ENCODE assay signal across 8 cellular contexts in genomic region chr4:1578968-1579833, GRCh38.
DNase-seq lines count a peak whose midpoint lies in the region; ATAC-seq and TF ChIP-seq lines count a peak whose summit lies in the region.

No MANE protein-coding gene starts in this region.

- no peaks in the 10 kb centered on the region for H3K4me1 ChIP-seq in mucosa of descending colon (ENCODE audit: low read depth)

- peak; percentile 79 for TF ChIP-seq CTCF in endothelial cell (IDR thresholded peaks at IDR 0.05; ENCODE audit: unreplicated experiment)
- peak; percentile 72 for TF ChIP-seq CTCF in mucosa of descending colon (IDR thresholded peaks at IDR 0.05)

- DNase-seq in NCI-H460 (ENCODE audit: extremely low read depth, low read depth) (peak; percentile 78), endothelial cell (ENCODE audit: low spot score) (peak; percentile 68), mucosa of descending colon (peak; percentile 73 to 92 (median 81)), NCI-H187 treated with DMSO at 0.1 percent for 48 hours (lab: John Stamatoyannopoulos, UW) (no peak)
- peak; percentile 48 to 58 (median 50) for DNase-seq in activated CD8-positive, alpha-beta memory T cell treated with anti-CD3 and anti-CD28 coated beads for 48 hours (ENCODE audit: low read depth in 2 of 3, low spot score in 2 of 3)
- DNase-seq in stimulated activated CD8-positive, alpha-beta memory T cell treated with anti-CD3 and anti-CD28 coated beads, Interleukin-4, amount 100 ng/mL, for 48 hours = peak; percentile 83

- H3K9me3 ChIP-seq in mucosa of descending colon = no peaks in the 10 kb centered on the region

- no peaks in the 10 kb centered on the region for H3K4me1 Mint-ChIP-seq in endothelial cell (ENCODE audit: unreplicated experiment)

- no peaks in the 10 kb centered on the region for H3K36me3 ChIP-seq in mucosa of descending colon (ENCODE audit: low read depth)

- no peaks in the 10 kb centered on the region for H3K9me3 Mint-ChIP-seq in endothelial cell (ENCODE audit: unreplicated experiment)

- intact Hi-C loops in mucosa of descending colon (cut with DNase I, micrococcal nuclease) = no loop called here

- no peak overlapping the region for H3K4me3 Mint-ChIP-seq in endothelial cell (ENCODE audit: unreplicated experiment)

- no peak overlapping the region for H3K4me3 ChIP-seq in mucosa of descending colon

- no peaks in the 10 kb centered on the region for H3K36me3 Mint-ChIP-seq in endothelial cell (ENCODE audit: low read depth, unreplicated experiment)

- ATAC-seq in GM18867 (IDR thresholded peaks at IDR 0.05; ENCODE audit: unreplicated experiment) (peak; percentile 28), mucosa of descending colon (peak; percentile 70), GM21367 (IDR thresholded peaks at IDR 0.05; ENCODE audit: unreplicated experiment) (no peak)

- H3K27me3 Mint-ChIP-seq in endothelial cell (ENCODE audit: unreplicated experiment) = peaks cover 10% of the 10 kb centered on the region

- H3K27ac Mint-ChIP-seq in endothelial cell (ENCODE audit: unreplicated experiment) = no peak overlapping the region
